ENCODE assay signal across 8 cellular contexts in the genomic region with DNA sequence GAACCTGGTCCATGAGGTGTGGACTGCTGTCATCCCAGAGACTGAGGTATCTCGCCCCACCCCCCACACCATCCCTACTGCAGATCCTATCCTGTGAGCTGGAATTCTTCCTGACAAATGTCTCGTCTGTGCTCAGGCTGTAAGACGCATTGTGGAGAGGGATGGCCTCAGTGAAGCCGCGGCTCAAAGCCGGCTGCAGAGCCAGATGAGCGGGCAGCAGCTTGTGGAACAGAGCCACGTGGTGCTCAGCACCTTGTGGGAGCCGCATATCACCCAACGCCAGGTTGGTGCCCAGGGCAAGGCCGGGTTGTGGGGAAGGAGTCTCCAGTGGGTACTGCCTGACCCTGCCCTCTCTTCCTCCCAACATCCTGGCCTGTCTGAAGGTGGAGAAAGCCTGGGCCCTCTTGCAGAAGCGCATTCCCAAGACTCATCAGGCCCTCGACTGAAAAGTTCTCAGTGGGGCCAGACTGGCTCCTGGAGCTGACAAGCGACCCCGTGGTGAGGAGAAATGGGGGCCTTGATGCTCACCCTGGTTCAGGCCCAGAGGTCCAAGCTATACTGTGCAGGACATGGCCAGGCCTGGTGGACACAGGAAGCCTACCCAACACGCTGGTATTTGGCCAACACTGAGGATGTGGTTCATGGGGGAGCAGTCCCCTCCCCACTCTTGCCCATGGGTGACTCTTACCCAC. TPM values are rescaled to one million over a fixed set of nuclear protein-coding genes. Genes with fewer than 3 reads are reported as not detected.
A peak's percentile ranks its signal among the peaks of the same experiment; 100 is the strongest.
DNase-seq lines count a peak whose midpoint lies in the region; ATAC-seq and TF ChIP-seq lines count a peak whose summit lies in the region.
"Had no signal": no experiment of that assay in that cellular context is flagged by ENCODE, and none has a peak within 500 bp of the region (broad histone marks: within the 10 kb centered on the region; RNA-seq: fewer than 3 reads in every experiment).

No MANE protein-coding gene starts in this region.

- H3K4me1 Mint-ChIP-seq in MCF 10A (ENCODE audit: insufficient read depth, unreplicated experiment) = peaks cover 18% of the 10 kb centered on the region

- H3K27ac ChIP-seq in breast epithelium (peak overlapping the region; percentile 86 to 95), tibial nerve (peak overlapping the region in 3 of 4 donors; percentile 93 to 96 (median 96))

- peaks cover 34% of the 10 kb centered on the region for H3K36me3 Mint-ChIP-seq in MCF 10A (ENCODE audit: insufficient read depth, unreplicated experiment)

- intact Hi-C loops in breast epithelium (cut with DNase I; ENCODE audit: low total_unique reads) = no loop called here
- intact Hi-C loops in MCF 10A (cut with micrococcal nuclease) = no loop called here
- intact Hi-C loops in left ventricle myocardium superior (cut with micrococcal nuclease) = no loop called here

- CTCF ChIA-PET in MCF 10A (lab: Yijun Ruan, JAX) = interaction anchor here (0.5 to 1.2 kb wide), 3 partner anchors 39 to 546 kb away, joined by 3 to 5 read pairs (median 4); no protein-coding TSS in a partner anchor

- peaks cover 15 to 27% of the 10 kb centered on the region in 2 donors for H3K4me1 ChIP-seq in breast epithelium
- H3K4me1 ChIP-seq in tibial nerve = peaks cover 0 to 65% (median 40%) of the 10 kb centered on the region in 4 donors

- H3K36me3 ChIP-seq in breast epithelium = peaks cover 5% of the 10 kb centered on the region
- H3K36me3 ChIP-seq in tibial nerve = peaks cover 0 to 50% (median 28%) of the 10 kb centered on the region in 3 donors

- H3K27me3 ChIP-seq in breast epithelium (no peaks in the 10 kb centered on the region), tibial nerve (no peaks in the 10 kb centered on the region)

- TF ChIP-seq CTCF in breast epithelium (IDR thresholded peaks at IDR 0.05) = no peak
- no peak for TF ChIP-seq CTCF in MCF 10A (IDR thresholded peaks at IDR 0.05; ENCODE audit: unreplicated experiment)
- TF ChIP-seq CTCF in tibial nerve (IDR thresholded peaks at IDR 0.05) = no peak

- H3K9me3 ChIP-seq in breast epithelium (no peaks in the 10 kb centered on the region), tibial nerve (no peaks in the 10 kb centered on the region)

- TF ChIP-seq POLR2A in breast epithelium (IDR thresholded peaks at IDR 0.05) (no peak), tibial nerve (IDR thresholded peaks at IDR 0.05) (no peak)

- WGBS in tibial nerve, 2 donors = 87 to 90% methylated on average over 14 to 16 of the region's 16 CpGs

- no peak for TF ChIP-seq EP300 in tibial nerve (IDR thresholded peaks at IDR 0.05)

- DNase-seq in breast epithelium (ENCODE audit: low spot score in 2 of 2) (no peak), MCF 10A (ENCODE audit: unreplicated experiment) (no peak), left ventricle myocardium superior (peak; percentile 32), tibial nerve (ENCODE audit: low spot score in 2 of 2) (no peak)
- DNase-seq: effector CD8-positive, alpha-beta T cell; NCI-H1436 treated with DMSO at 0.1 percent for 48 hours had no signal

- H3K4me3 ChIP-seq in breast epithelium (no peak overlapping the region), tibial nerve (no peak overlapping the region)

- POLR2A ChIA-PET in MCF 10A (lab: Yijun Ruan, JAX) = interaction anchor here (1.1 to 6.2 kb wide), 3 partner anchors 11 to 22 kb away, joined by 3 to 51 read pairs (median 8); partner anchors contain the start of gene PSMC3IP

- H3K4me3 Mint-ChIP-seq in MCF 10A (ENCODE audit: unreplicated experiment) = no peak overlapping the region

- H3K27ac Mint-ChIP-seq in MCF 10A (ENCODE audit: low read depth, unreplicated experiment) = no peak overlapping the region

- BruUV-seq in MCF 10A (replicated peaks; lab: Mats Ljungman, UMichigan) = no TSS peak

- no peaks in the 10 kb centered on the region for H3K9me3 Mint-ChIP-seq in MCF 10A (ENCODE audit: unreplicated experiment)

- ATAC-seq in left ventricle myocardium superior (no peak), HG02973 (IDR thresholded peaks at IDR 0.05; ENCODE audit: unreplicated experiment) (no peak), HG03565 (IDR thresholded peaks at IDR 0.05; ENCODE audit: unreplicated experiment) (no peak)

- no peaks in the 10 kb centered on the region for H3K27me3 Mint-ChIP-seq in MCF 10A (ENCODE audit: insufficient read depth, unreplicated experiment)

RNA-seq across cellular contexts. Expression of gene MLX, which starts 1.2 kb away (rescaled TPM):
- 10 to 100 TPM; 27.2 to 49.8 (median 39.4) TPM for total RNA-seq in breast epithelium
- total RNA-seq in MCF 10A (2022) = 37.3 and 39.6 TPM in 2 replicates
- total RNA-seq in left ventricle myocardium superior = 72.3 TPM
- total RNA-seq in tibial nerve = 10 to 100 TPM; 31.8 to 44.4 (median 39.1) TPM

RNA-seq across cellular contexts. Expression of gene COASY, which starts 3.7 kb away (rescaled TPM):
- total RNA-seq in breast epithelium = 10 to 100 TPM; 21.4 to 48.1 (median 26.9) TPM
- total RNA-seq in MCF 10A (2022) = 82.6 and 89.2 TPM in 2 replicates
- 45.2 TPM for total RNA-seq in left ventricle myocardium superior
- 10 to 100 TPM; 22.9 to 33.9 (median 25.5) TPM for total RNA-seq in tibial nerve

RNA-seq across cellular contexts. Expression of gene PSMC3IP, which starts 11.9 kb away (rescaled TPM):
- 1 to 10 TPM; 3.3 to 4.2 (median 3.5) TPM for total RNA-seq in breast epithelium
- total RNA-seq in MCF 10A (2022) = 10.3 and 12.0 TPM in 2 replicates
- 3.1 TPM for total RNA-seq in left ventricle myocardium superior
- 1 to 10 TPM; 4.9 to 9.0 (median 7.4) TPM for total RNA-seq in tibial nerve

RNA-seq across cellular contexts. Expression of gene HSD17B1, which starts 12.9 kb away (rescaled TPM):
- 1 to 10 TPM; 1.2 to 5.6 (median 1.8) TPM for total RNA-seq in breast epithelium
- total RNA-seq in MCF 10A (2022) = 13.0 and 18.1 TPM in 2 replicates
- total RNA-seq in left ventricle myocardium superior = 1.4 TPM
- 1 to 10 TPM in 3 of 4 donors, under 1 TPM in 1; 0.78 to 4.4 (median 3.7) TPM for total RNA-seq in tibial nerve

RNA-seq across cellular contexts. Expression of gene NAGLU, which starts 29.6 kb away (rescaled TPM):
- total RNA-seq in breast epithelium (100 to 1,000 TPM in 1 of 3 donors, 10 to 100 TPM in 2; 42.9 to 101 (median 48.4) TPM), MCF 10A (2022) (21.0 and 29.5 TPM in 2 replicates), left ventricle myocardium superior (8.3 TPM), tibial nerve (100 to 1,000 TPM in 1 of 4 donors, 10 to 100 TPM in 3; 52.3 to 115 (median 67.3) TPM)
